Comparison of ENCODE assay signal across 8 cellular contexts in genomic region chr3:169661567-169662214, GRCh38. TPM values are rescaled to one million over a fixed set of nuclear protein-coding genes. Genes with fewer than 3 reads are reported as not detected.
DNase-seq lines count a peak whose midpoint lies in the region; ATAC-seq and TF ChIP-seq lines count a peak whose summit lies in the region.

No MANE protein-coding gene starts in this region.

- ATAC-seq in GM19035 (IDR thresholded peaks at IDR 0.05; ENCODE audit: unreplicated experiment) (peak; percentile 9), HG03460 (IDR thresholded peaks at IDR 0.05; ENCODE audit: unreplicated experiment) (peak; percentile 11)

- H3K27ac ChIP-seq in BLaER1 treated with 17β-estradiol and CSF1 and Interleukin-3, amounts not matched to agents 10 nM and 100 nM, result no peak overlapping the region

- H3K9me3 ChIP-seq in BLaER1 treated with 17β-estradiol and CSF1 and Interleukin-3, amounts not matched to agents 10 nM and 100 nM (replicated peaks in 1 of 11), result peaks cover 0 to 7% (median 3%) of the 10 kb centered on the region in 11 experiments; a peak in 3 of 22 replicates

- peak overlapping the region in 6 of 11 experiments; percentile 5 to 43 (median 27); a peak in 4 of 22 replicates for H3K9ac ChIP-seq in BLaER1 treated with 17β-estradiol and CSF1 and Interleukin-3, amounts not matched to agents 10 nM and 100 nM

- peaks cover 0 to 82% (median 76%) of the 10 kb centered on the region in 11 experiments; a peak in 20 of 22 replicates for H4K20me1 ChIP-seq in BLaER1 treated with 17β-estradiol and CSF1 and Interleukin-3, amounts not matched to agents 10 nM and 100 nM

- peaks cover 10 to 24% (median 16%) of the 10 kb centered on the region in 10 experiments for H3K4me1 ChIP-seq in BLaER1 treated with 17β-estradiol and CSF1 and Interleukin-3, amounts not matched to agents 10 nM and 100 nM

- H3K4me2 ChIP-seq in BLaER1 treated with 17β-estradiol and CSF1 and Interleukin-3, amounts not matched to agents 10 nM and 100 nM, result peak overlapping the region; percentile 88 to 98 (median 93)

- H3K4me3 ChIP-seq in BLaER1 treated with 17β-estradiol and CSF1 and Interleukin-3, amounts not matched to agents 10 nM and 100 nM, result peak overlapping the region; percentile 51 to 69 (median 58)
- H3K4me3 ChIP-seq in epithelial cell of esophagus (ENCODE audit: low read length), result peak overlapping the region; percentile 64

- no peaks in the 10 kb centered on the region for H3K36me3 ChIP-seq in BLaER1 treated with 17β-estradiol and CSF1 and Interleukin-3, amounts not matched to agents 10 nM and 100 nM

- no peak for TF ChIP-seq CTCF in epithelial cell of esophagus (IDR thresholded peaks at IDR 0.05; ENCODE audit: insufficient read depth, low read depth, low read length, missing control alignments)

- DNase-seq in SW 1271 (lab: John Stamatoyannopoulos, UW), result peak; percentile 34 to 68
- peak; percentile 70 for DNase-seq in epithelial cell of esophagus (ENCODE audit: low read depth)
- DNase-seq in myocyte (ENCODE audit: low read depth), result peak; percentile 26
- no peak for DNase-seq in stimulated activated CD4-positive, alpha-beta T cell treated with anti-CD3 and anti-CD28 coated beads, Interleukin-4, amount 100 ng/mL, for 1 hour
- no peak for DNase-seq in cortex of kidney (lab: John Stamatoyannopoulos, UW)

- H3K27me3 ChIP-seq in BLaER1 treated with 17β-estradiol and CSF1 and Interleukin-3, amounts not matched to agents 10 nM and 100 nM, result peaks cover 98 to 100% (median 99%) of the 10 kb centered on the region in 11 experiments

RNA-seq across cellular contexts. Expression of gene MECOM, which starts 1.8 kb away (rescaled TPM):
- total RNA-seq in myocyte, result 4.6 and 10.9 TPM in 2 replicates
- 2.3 TPM for polyA plus RNA-seq in myocyte (2012)

Comparison
In these comparisons a context has a peak if more than half of its experiments do, and no peak if none do; other contexts are left out.
1. DNase-seq: peak in SW 1271 (2 of 2), epithelial cell of esophagus (single experiment) and myocyte (single experiment); none in stimulated activated CD4-positive, alpha-beta T cell treated with anti-CD3 and anti-CD28 coated beads, Interleukin-4, amount 100 ng/mL, for 1 hour (single experiment) and cortex of kidney (single experiment).